Comparison of ENCODE assay signal across 1 cellular context in the genomic region with DNA sequence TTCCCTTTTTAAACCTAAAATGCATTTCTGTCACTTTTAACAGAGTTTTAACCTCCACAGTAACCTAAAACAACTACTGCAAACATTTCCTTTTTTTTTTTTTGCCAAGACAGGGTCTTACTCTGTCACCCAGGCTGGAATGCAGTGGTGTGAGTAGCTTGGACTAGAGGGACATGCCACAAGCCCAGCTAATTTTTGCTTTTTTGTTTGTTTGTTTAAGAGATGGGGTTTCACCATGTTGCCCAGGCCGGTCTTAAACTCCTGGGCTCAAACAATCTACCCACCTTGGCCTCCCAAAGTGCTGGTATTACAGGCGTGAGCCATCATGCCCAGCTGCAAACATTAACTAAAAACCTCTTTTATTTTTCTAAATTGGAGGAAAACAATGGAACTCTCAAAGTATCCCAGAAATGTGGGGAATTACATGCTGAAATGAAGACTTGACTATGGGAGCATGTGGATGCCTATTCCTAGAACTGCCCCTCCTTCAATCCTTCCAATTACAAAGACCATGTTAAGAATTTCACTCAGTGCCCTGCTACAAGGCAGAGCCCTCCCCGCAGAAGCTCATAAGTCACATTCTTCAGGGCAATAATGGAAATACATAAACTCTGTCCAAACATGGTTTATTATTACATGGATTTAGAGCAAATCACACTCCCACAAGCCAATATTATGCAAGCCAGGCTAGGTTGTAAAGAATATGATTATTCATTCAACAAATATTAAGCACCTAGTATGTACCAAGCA.
TF ChIP-seq lines count a peak whose summit lies in the region.

No MANE protein-coding gene starts in this region.

TF ChIP-seq in GM23338, 12 proteins besides CTCF, POLR2A, EP300 and RAD21:
- TF ChIP-seq, protein P1, sequence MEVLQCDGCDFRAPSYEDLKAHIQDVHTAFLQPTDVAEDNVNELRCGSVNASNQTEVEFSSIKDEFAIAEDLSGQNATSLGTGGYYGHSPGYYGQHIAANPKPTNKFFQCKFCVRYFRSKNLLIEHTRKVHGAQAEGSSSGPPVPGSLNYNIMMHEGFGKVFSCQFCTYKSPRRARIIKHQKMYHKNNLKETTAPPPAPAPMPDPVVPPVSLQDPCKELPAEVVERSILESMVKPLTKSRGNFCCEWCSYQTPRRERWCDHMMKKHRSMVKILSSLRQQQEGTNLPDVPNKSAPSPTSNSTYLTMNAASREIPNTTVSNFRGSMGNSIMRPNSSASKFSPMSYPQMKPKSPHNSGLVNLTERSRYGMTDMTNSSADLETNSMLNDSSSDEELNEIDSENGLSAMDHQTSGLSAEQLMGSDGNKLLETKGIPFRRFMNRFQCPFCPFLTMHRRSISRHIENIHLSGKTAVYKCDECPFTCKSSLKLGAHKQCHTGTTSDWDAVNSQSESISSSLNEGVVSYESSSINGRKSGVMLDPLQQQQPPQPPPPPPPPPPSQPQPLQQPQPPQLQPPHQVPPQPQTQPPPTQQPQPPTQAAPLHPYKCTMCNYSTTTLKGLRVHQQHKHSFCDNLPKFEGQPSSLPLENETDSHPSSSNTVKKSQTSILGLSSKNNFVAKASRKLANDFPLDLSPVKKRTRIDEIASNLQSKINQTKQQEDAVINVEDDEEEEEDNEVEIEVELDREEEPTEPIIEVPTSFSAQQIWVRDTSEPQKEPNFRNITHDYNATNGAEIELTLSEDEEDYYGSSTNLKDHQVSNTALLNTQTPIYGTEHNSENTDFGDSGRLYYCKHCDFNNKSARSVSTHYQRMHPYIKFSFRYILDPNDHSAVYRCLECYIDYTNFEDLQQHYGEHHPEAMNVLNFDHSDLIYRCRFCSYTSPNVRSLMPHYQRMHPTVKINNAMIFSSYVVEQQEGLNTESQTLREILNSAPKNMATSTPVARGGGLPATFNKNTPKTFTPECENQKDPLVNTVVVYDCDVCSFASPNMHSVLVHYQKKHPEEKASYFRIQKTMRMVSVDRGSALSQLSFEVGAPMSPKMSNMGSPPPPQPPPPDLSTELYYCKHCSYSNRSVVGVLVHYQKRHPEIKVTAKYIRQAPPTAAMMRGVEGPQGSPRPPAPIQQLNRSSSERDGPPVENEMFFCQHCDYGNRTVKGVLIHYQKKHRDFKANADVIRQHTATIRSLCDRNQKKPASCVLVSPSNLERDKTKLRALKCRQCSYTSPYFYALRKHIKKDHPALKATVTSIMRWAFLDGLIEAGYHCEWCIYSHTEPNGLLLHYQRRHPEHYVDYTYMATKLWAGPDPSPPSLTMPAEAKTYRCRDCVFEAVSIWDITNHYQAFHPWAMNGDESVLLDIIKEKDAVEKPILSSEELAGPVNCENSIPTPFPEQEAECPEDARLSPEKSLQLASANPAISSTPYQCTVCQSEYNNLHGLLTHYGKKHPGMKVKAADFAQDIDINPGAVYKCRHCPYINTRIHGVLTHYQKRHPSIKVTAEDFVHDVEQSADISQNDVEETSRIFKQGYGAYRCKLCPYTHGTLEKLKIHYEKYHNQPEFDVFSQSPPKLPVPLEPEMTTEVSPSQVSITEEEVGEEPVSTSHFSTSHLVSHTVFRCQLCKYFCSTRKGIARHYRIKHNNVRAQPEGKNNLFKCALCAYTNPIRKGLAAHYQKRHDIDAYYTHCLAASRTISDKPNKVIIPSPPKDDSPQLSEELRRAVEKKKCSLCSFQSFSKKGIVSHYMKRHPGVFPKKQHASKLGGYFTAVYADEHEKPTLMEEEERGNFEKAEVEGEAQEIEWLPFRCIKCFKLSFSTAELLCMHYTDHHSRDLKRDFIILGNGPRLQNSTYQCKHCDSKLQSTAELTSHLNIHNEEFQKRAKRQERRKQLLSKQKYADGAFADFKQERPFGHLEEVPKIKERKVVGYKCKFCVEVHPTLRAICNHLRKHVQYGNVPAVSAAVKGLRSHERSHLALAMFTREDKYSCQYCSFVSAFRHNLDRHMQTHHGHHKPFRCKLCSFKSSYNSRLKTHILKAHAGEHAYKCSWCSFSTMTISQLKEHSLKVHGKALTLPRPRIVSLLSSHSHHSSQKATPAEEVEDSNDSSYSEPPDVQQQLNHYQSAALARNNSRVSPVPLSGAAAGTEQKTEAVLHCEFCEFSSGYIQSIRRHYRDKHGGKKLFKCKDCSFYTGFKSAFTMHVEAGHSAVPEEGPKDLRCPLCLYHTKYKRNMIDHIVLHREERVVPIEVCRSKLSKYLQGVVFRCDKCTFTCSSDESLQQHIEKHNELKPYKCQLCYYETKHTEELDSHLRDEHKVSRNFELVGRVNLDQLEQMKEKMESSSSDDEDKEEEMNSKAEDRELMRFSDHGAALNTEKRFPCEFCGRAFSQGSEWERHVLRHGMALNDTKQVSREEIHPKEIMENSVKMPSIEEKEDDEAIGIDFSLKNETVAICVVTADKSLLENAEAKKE (CRISPR knock-in tag; IDR thresholded peaks at IDR 0.05) = no peak
- TF ChIP-seq, protein P2, sequence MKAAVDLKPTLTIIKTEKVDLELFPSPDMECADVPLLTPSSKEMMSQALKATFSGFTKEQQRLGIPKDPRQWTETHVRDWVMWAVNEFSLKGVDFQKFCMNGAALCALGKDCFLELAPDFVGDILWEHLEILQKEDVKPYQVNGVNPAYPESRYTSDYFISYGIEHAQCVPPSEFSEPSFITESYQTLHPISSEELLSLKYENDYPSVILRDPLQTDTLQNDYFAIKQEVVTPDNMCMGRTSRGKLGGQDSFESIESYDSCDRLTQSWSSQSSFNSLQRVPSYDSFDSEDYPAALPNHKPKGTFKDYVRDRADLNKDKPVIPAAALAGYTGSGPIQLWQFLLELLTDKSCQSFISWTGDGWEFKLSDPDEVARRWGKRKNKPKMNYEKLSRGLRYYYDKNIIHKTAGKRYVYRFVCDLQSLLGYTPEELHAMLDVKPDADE (IDR thresholded peaks at IDR 0.05) = no peak
- no peak for TF ChIP-seq STAT1 (IDR thresholded peaks at IDR 0.05; ENCODE audit: unreplicated experiment)
- TF ChIP-seq ZNF331 (CRISPR knock-in tag; IDR thresholded peaks at IDR 0.05; ENCODE audit: low read depth) = no peak
- no peak for TF ChIP-seq POLR2AphosphoS5 (IDR thresholded peaks at IDR 0.05; ENCODE audit: low read depth)
- TF ChIP-seq, protein P3, sequence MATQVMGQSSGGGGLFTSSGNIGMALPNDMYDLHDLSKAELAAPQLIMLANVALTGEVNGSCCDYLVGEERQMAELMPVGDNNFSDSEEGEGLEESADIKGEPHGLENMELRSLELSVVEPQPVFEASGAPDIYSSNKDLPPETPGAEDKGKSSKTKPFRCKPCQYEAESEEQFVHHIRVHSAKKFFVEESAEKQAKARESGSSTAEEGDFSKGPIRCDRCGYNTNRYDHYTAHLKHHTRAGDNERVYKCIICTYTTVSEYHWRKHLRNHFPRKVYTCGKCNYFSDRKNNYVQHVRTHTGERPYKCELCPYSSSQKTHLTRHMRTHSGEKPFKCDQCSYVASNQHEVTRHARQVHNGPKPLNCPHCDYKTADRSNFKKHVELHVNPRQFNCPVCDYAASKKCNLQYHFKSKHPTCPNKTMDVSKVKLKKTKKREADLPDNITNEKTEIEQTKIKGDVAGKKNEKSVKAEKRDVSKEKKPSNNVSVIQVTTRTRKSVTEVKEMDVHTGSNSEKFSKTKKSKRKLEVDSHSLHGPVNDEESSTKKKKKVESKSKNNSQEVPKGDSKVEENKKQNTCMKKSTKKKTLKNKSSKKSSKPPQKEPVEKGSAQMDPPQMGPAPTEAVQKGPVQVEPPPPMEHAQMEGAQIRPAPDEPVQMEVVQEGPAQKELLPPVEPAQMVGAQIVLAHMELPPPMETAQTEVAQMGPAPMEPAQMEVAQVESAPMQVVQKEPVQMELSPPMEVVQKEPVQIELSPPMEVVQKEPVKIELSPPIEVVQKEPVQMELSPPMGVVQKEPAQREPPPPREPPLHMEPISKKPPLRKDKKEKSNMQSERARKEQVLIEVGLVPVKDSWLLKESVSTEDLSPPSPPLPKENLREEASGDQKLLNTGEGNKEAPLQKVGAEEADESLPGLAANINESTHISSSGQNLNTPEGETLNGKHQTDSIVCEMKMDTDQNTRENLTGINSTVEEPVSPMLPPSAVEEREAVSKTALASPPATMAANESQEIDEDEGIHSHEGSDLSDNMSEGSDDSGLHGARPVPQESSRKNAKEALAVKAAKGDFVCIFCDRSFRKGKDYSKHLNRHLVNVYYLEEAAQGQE (IDR thresholded peaks at IDR 0.05; ENCODE audit: unreplicated experiment) = no peak
- TF ChIP-seq NANOG (IDR thresholded peaks at IDR 0.05; ENCODE audit: borderline replicate concordance) = no peak
- no peak for TF ChIP-seq EZH2 (IDR thresholded peaks at IDR 0.05; ENCODE audit: low read depth, unreplicated experiment)
- no peak for TF ChIP-seq JUNB (IDR thresholded peaks at IDR 0.05; ENCODE audit: unreplicated experiment)
- no peak for TF ChIP-seq EZH2phosphoT487 (IDR thresholded peaks at IDR 0.05; ENCODE audit: unreplicated experiment)
- no peak for TF ChIP-seq CREB1 (CRISPR knock-in tag; IDR thresholded peaks at IDR 0.05; ENCODE audit: low read depth)
- no peak for TF ChIP-seq ZNF114 (CRISPR knock-in tag; IDR thresholded peaks at IDR 0.05)
